Comparison of ENCODE assay signal across 11 cellular contexts in genomic region chr1:155962599-155963211, GRCh38. TPM values are rescaled to one million over a fixed set of nuclear protein-coding genes. Genes with fewer than 3 reads are reported as not detected.
A peak's percentile ranks its signal among the peaks of the same experiment; 100 is the strongest.
DNase-seq lines count a peak whose midpoint lies in the region; FAIRE-seq and TF ChIP-seq lines count a peak whose summit lies in the region.
"Had no signal": no experiment of that assay in that cellular context is flagged by ENCODE, and none has a peak within 500 bp of the region (broad histone marks: within the 10 kb centered on the region; RNA-seq: fewer than 3 reads in every experiment).

No MANE protein-coding gene starts in this region.

- CTCF ChIA-PET in mammary epithelial cell (lab: Charles Lee; ENCODE audit: low non-redundant PET), result no interaction called here

- intact Hi-C loops in mammary epithelial cell (cut with micrococcal nuclease), result loop anchor here (1.0 to 2.0 kb wide), 4 partner anchors 15 to 27 kb away; partner anchors contain the start of gene RXFP4

- WGBS in mammary epithelial cell (ENCODE audit: low coverage, missing lambda C conversion rate), result 70% methylated on average over 16 of the region's 18 CpGs

- dilution Hi-C loops in mammary epithelial cell (cut with HindIII; ENCODE audit: low sequenced_read_pairs), result no loop called here
- dilution Hi-C loops in keratinocyte (cut with MboI; ENCODE audit: extremely low pct_ligation_motif_present, low sequenced_read_pairs), result no loop called here

- DNase-seq in M059J (ENCODE audit: low read depth) (peak; percentile 87), mammary epithelial cell (peak; percentile 47), keratinocyte (ENCODE audit: low read depth, low spot score) (no peak), D341Med (ENCODE audit: low spot score) (no peak), NCI-H146 (lab: John Stamatoyannopoulos, UW) (no peak)
- no peak for DNase-seq in activated CD8-positive, alpha-beta memory T cell treated with anti-CD3 and anti-CD28 coated beads, Interleukin-2, amount 50 U/mL, for 48 hours
- DNase-seq: activated CD4-positive, alpha-beta T cell treated with anti-CD3 and anti-CD28 coated beads for 4 hours; NK-92 treated with Interleukin-12 subunit alpha and Interleukin-12 subunit beta, amount 100 ng/mL, for 24 hours had no signal

- no peak for TF ChIP-seq CTCF in mammary epithelial cell (conservative IDR thresholded peaks at IDR 0.05 in 1 of 2, IDR thresholded peaks at IDR 0.05 in 1 of 2; ENCODE audit: extremely low read depth in 1 of 2, insufficient read depth in 1 of 2, low read depth in 1 of 2, low read length in 2 of 2)
- no peak for TF ChIP-seq CTCF in keratinocyte (optimal IDR thresholded peaks at IDR 0.05 in 1 of 3, IDR thresholded peaks at IDR 0.05 in 1 of 3, conservative IDR thresholded peaks at IDR 0.05 in 1 of 3; ENCODE audit: extremely low read depth in 1 of 3, insufficient read depth in 2 of 3, low read length in 3 of 3)

- peaks cover 3% of the 10 kb centered on the region for H3K9me1 ChIP-seq in keratinocyte (ENCODE audit: control insufficient read depth, extremely low read depth, insufficient read depth, low read length)

- H3K27ac ChIP-seq in mammary epithelial cell (ENCODE audit: insufficient read depth, low read depth, low read length), result peak overlapping the region; percentile 74
- peak overlapping the region; percentile 98 for H3K27ac ChIP-seq in keratinocyte (ENCODE audit: control insufficient read depth, insufficient read depth, low read length)
- H3K27ac ChIP-seq in temporal lobe (ENCODE audit: low read depth, low read length), result peak overlapping the region; percentile 96

- H3K9me3 ChIP-seq in mammary epithelial cell (replicated peaks; ENCODE audit: insufficient read depth, low read length), result no peaks in the 10 kb centered on the region
- no peaks in the 10 kb centered on the region for H3K9me3 ChIP-seq in keratinocyte (ENCODE audit: control insufficient read depth, low read depth, low read length)

- no peak overlapping the region for H3K4me3 ChIP-seq in mammary epithelial cell (replicated peaks in 1 of 3; ENCODE audit: insufficient read depth in 1 of 3, low read depth in 2 of 3, low read length in 3 of 3)
- H3K4me3 ChIP-seq in keratinocyte (ENCODE audit: control insufficient read depth in 2 of 3, extremely low read depth in 1 of 3, insufficient read depth in 2 of 3, low read depth in 1 of 3, low read length in 3 of 3), result no peak overlapping the region

- in situ Hi-C loops in mammary epithelial cell (cut with MboI; ENCODE audit: low sequenced_read_pairs in 2 of 2), result no loop called here

- H3K27me3 ChIP-seq in mammary epithelial cell (ENCODE audit: insufficient read depth, low read length) (no peaks in the 10 kb centered on the region), keratinocyte (ENCODE audit: control insufficient read depth, extremely low read depth, insufficient read depth, low read length) (no peaks in the 10 kb centered on the region)

- peak overlapping the region; percentile 52 for H3K4me2 ChIP-seq in mammary epithelial cell (ENCODE audit: insufficient read depth, low read depth, low read length)
- no peak overlapping the region for H3K4me2 ChIP-seq in keratinocyte (ENCODE audit: control insufficient read depth, extremely low read depth, insufficient read depth, low read depth, low read length)

- H2AFZ ChIP-seq in mammary epithelial cell (ENCODE audit: low read depth, low read length) (no peak overlapping the region), keratinocyte (ENCODE audit: control insufficient read depth, low read length) (no peak overlapping the region)

- BruUV-seq in mammary epithelial cell (replicated peaks; lab: Mats Ljungman, UMichigan), result no TSS peak

- H3K9ac ChIP-seq in mammary epithelial cell (ENCODE audit: insufficient read depth, low read length), result peak overlapping the region; percentile 21
- H3K9ac ChIP-seq in keratinocyte (ENCODE audit: control insufficient read depth, extremely low read depth, insufficient read depth, low read length), result peak overlapping the region; percentile 81

- H3K36me3 ChIP-seq in mammary epithelial cell (ENCODE audit: insufficient read depth, low read length) (peaks cover 44% of the 10 kb centered on the region), keratinocyte (ENCODE audit: control insufficient read depth in 2 of 2, extremely low read depth in 1 of 2, insufficient read depth in 2 of 2, low read length in 2 of 2) (peaks cover 38 to 63% of the 10 kb centered on the region in 2 experiments)

- H4K20me1 ChIP-seq in mammary epithelial cell (ENCODE audit: insufficient read depth, low read length) (no peaks in the 10 kb centered on the region), keratinocyte (ENCODE audit: control insufficient read depth, extremely low read depth, insufficient read depth, low read length) (no peaks in the 10 kb centered on the region)

- FAIRE-seq in keratinocyte (lab: Jason Lieb, UNC), result peak; percentile 49

- peaks cover 67% of the 10 kb centered on the region for H3K79me2 ChIP-seq in mammary epithelial cell (ENCODE audit: insufficient read depth, low read length)
- H3K79me2 ChIP-seq in keratinocyte (ENCODE audit: control insufficient read depth, insufficient read depth, low read length), result peaks cover 13% of the 10 kb centered on the region

- peaks cover 34% of the 10 kb centered on the region for H3K4me1 ChIP-seq in mammary epithelial cell (ENCODE audit: insufficient read depth, low read length)
- H3K4me1 ChIP-seq in keratinocyte (ENCODE audit: control insufficient read depth, extremely low read depth, insufficient read depth, low read length), result peaks cover 26% of the 10 kb centered on the region

RNA-seq across cellular contexts. Expression of gene ARHGEF2, which starts 15.6 kb away (rescaled TPM):
- 47.3 and 51.6 TPM in 2 replicates for total RNA-seq in M059J (2014; rRNA removed; shearing (Covaris generic))
- total RNA-seq in mammary epithelial cell (100 to 1,000 TPM in 1 of 2 donors, 10 to 100 TPM in 1; 79.4 to 161 TPM), temporal lobe (86.5 TPM)
- polyA plus RNA-seq in mammary epithelial cell (69.9 TPM), keratinocyte (27.8 to 39.2 TPM (median 38.7 TPM) in 3 replicates)
- polyA minus RNA-seq in mammary epithelial cell (60.4 TPM), keratinocyte (32.7 to 61.5 TPM (median 50.0 TPM) in 3 replicates)
- polyA plus RNA-seq in keratinocyte (2011; ENCODE audit: low read depth), result 46.0 TPM
- polyA plus RNA-seq in keratinocyte (2011; cell fraction: cytosol; rRNA removed), result 26.3 and 43.5 TPM in 2 replicates
- 109 and 131 TPM in 2 replicates for polyA plus RNA-seq in keratinocyte (2011; cell fraction: nucleus; rRNA removed)
- polyA plus RNA-seq in keratinocyte (2012; ENCODE audit: low replicate concordance), result 24.2 and 34.9 TPM in 2 replicates
- polyA minus RNA-seq in keratinocyte (2011; cell fraction: cytosol; rRNA and poly(A)+ RNA removed), result 18.2 TPM
- 27.5 and 29.3 TPM in 2 replicates for polyA minus RNA-seq in keratinocyte (2011; cell fraction: nucleus; rRNA and poly(A)+ RNA removed)

RNA-seq across cellular contexts. Expression of gene RXFP4, which starts 21.3 kb away (rescaled TPM):
- total RNA-seq in M059J (2014; rRNA removed; shearing (Covaris generic)), result not detected in 2 replicates
- total RNA-seq in mammary epithelial cell (not detected), temporal lobe (not detected)
- polyA plus RNA-seq in mammary epithelial cell (0.07 TPM), keratinocyte (not detected in 3 replicates)
- polyA minus RNA-seq in mammary epithelial cell (not detected), keratinocyte (not detected in 3 replicates)
- polyA plus RNA-seq in keratinocyte (2011; ENCODE audit: low read depth), result not detected
- not detected in 2 replicates for polyA plus RNA-seq in keratinocyte (2011; cell fraction: cytosol; rRNA removed)
- polyA plus RNA-seq in keratinocyte (2011; cell fraction: nucleus; rRNA removed), result not detected in 2 replicates
- polyA plus RNA-seq in keratinocyte (2012; ENCODE audit: low replicate concordance), result 0.13 TPM in 1 of 2 replicates, not detected in the other
- not detected for polyA minus RNA-seq in keratinocyte (2011; cell fraction: cytosol; rRNA and poly(A)+ RNA removed)
- polyA minus RNA-seq in keratinocyte (2011; cell fraction: nucleus; rRNA and poly(A)+ RNA removed), result not detected in 2 replicates
- total RNA-seq: H9, mesothelial cell of epicardium had no signal

RNA-seq across cellular contexts. Expression of gene KHDC4, which starts 28.5 kb away (rescaled TPM):
- 24.1 and 30.7 TPM in 2 replicates for total RNA-seq in M059J (2014; rRNA removed; shearing (Covaris generic))
- total RNA-seq in mammary epithelial cell (10 to 100 TPM; 35.3 to 56.5 TPM), temporal lobe (24.8 TPM)
- polyA plus RNA-seq in mammary epithelial cell (28.9 TPM), keratinocyte (31.6 to 61.0 TPM (median 51.3 TPM) in 3 replicates)
- polyA minus RNA-seq in mammary epithelial cell (41.3 TPM), keratinocyte (23.6 to 71.5 TPM (median 61.3 TPM) in 3 replicates)
- 12.1 TPM for polyA plus RNA-seq in keratinocyte (2011; ENCODE audit: low read depth)
- polyA plus RNA-seq in keratinocyte (2011; cell fraction: cytosol; rRNA removed), result 14.9 and 23.2 TPM in 2 replicates
- 164 and 203 TPM in 2 replicates for polyA plus RNA-seq in keratinocyte (2011; cell fraction: nucleus; rRNA removed)
- 13.7 and 43.9 TPM in 2 replicates for polyA plus RNA-seq in keratinocyte (2012; ENCODE audit: low replicate concordance)
- polyA minus RNA-seq in keratinocyte (2011; cell fraction: cytosol; rRNA and poly(A)+ RNA removed), result 16.3 TPM
- polyA minus RNA-seq in keratinocyte (2011; cell fraction: nucleus; rRNA and poly(A)+ RNA removed), result 45.5 and 75.0 TPM in 2 replicates

RNA-seq across cellular contexts. Expression of gene RIT1, which starts 51.6 kb away (rescaled TPM):
- total RNA-seq in M059J (2014; rRNA removed; shearing (Covaris generic)), result 53.9 and 64.3 TPM in 2 replicates
- total RNA-seq in mammary epithelial cell, result 10 to 100 TPM; 23.5 to 31.3 TPM
- 22.1 TPM for polyA plus RNA-seq in mammary epithelial cell
- polyA minus RNA-seq in mammary epithelial cell, result 30.6 TPM
- polyA plus RNA-seq in keratinocyte, result 27.1 to 33.5 TPM (median 28.7 TPM) in 3 replicates
- 31.3 TPM for polyA plus RNA-seq in keratinocyte (2011; ENCODE audit: low read depth)
- 19.5 and 30.5 TPM in 2 replicates for polyA plus RNA-seq in keratinocyte (2011; cell fraction: cytosol; rRNA removed)
- polyA plus RNA-seq in keratinocyte (2011; cell fraction: nucleus; rRNA removed), result 27.9 and 37.2 TPM in 2 replicates
- 15.7 and 25.3 TPM in 2 replicates for polyA plus RNA-seq in keratinocyte (2012; ENCODE audit: low replicate concordance)
- polyA minus RNA-seq in keratinocyte, result 14.7 to 57.6 TPM (median 34.9 TPM) in 3 replicates
- polyA minus RNA-seq in keratinocyte (2011; cell fraction: cytosol; rRNA and poly(A)+ RNA removed), result 21.5 TPM
- 10.7 and 29.2 TPM in 2 replicates for polyA minus RNA-seq in keratinocyte (2011; cell fraction: nucleus; rRNA and poly(A)+ RNA removed)
- total RNA-seq in temporal lobe, result 22.6 TPM

RNA-seq across cellular contexts. Expression of gene SSR2, which starts 58.0 kb away (rescaled TPM):
- total RNA-seq in M059J (2014; rRNA removed; shearing (Covaris generic)), result 1,065 and 1,666 TPM in 2 replicates
- total RNA-seq in mammary epithelial cell (100 to 1,000 TPM; 158 to 195 TPM), temporal lobe (177 TPM)
- polyA plus RNA-seq in mammary epithelial cell (511 TPM), keratinocyte (295 to 363 TPM (median 302 TPM) in 3 replicates)
- polyA minus RNA-seq in mammary epithelial cell (194 TPM), keratinocyte (159 to 275 TPM (median 179 TPM) in 3 replicates)
- polyA plus RNA-seq in keratinocyte (2011; ENCODE audit: low read depth), result 145 TPM
- 261 and 273 TPM in 2 replicates for polyA plus RNA-seq in keratinocyte (2011; cell fraction: cytosol; rRNA removed)
- 277 and 326 TPM in 2 replicates for polyA plus RNA-seq in keratinocyte (2011; cell fraction: nucleus; rRNA removed)
- polyA plus RNA-seq in keratinocyte (2012; ENCODE audit: low replicate concordance), result 124 and 166 TPM in 2 replicates
- 98.0 TPM for polyA minus RNA-seq in keratinocyte (2011; cell fraction: cytosol; rRNA and poly(A)+ RNA removed)
- polyA minus RNA-seq in keratinocyte (2011; cell fraction: nucleus; rRNA and poly(A)+ RNA removed), result 56.3 and 75.2 TPM in 2 replicates

Comparison
In these comparisons a context has a peak if more than half of its experiments do, and no peak if none do; other contexts are left out.
1. DNase-seq: peak in M059J (single experiment) and mammary epithelial cell (single experiment); none in keratinocyte (single experiment), D341Med (single experiment), activated CD8-positive, alpha-beta memory T cell treated with anti-CD3 and anti-CD28 coated beads, Interleukin-2, amount 50 U/mL, for 48 hours (single experiment) and NCI-H146 (single experiment).
2. Peak in every context shown above with its lines, with median percentiles within 50 percentile points of each other: H3K27ac ChIP-seq.